1 cellular context compared by ENCODE assay signal in the genomic region with DNA sequence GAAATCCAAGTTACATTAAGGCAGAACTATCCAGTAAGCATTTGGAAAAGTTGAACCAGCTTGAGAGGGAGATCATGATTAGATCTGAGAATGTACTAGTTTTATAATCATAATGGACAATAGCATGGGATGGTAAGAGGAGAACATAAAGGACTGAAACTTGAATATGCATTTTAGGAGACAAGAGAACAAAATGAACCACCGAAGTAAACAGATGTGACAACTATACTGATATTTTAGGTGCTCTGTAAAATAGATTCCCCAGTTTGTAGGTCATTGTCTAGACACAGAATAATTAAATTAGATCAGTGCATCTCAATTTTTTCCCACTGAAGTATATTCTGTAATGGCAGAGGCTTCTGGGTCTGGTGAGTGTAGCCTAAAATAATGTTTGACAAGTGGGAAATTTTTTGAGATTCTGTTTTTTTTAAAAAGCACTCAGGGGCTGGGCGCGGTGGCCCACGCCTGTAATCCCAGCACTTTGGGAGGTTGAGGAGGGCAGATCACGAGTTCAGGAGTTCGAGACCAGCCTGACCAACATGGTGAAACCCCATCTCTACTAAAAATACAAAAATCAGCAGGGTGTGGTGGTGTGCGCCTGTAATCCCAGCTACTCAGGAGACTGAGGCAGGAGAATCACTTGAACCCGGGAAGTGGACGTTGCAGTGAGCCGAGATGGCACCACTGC.
TF ChIP-seq lines count a peak whose summit lies in the region.

No MANE protein-coding gene starts in this region.

TF ChIP-seq in SK-N-SH, 30 proteins besides CTCF, POLR2A, EP300 and RAD21 (continued from another document):
- TF ChIP-seq PBX3 (IDR thresholded peaks at IDR 0.05) (peak; percentile 66), JUND (IDR thresholded peaks at IDR 0.05) (peak; percentile 20; the same call in 1 of the 2 replicates), MAX (IDR thresholded peaks at IDR 0.05; ENCODE audit: low read depth) (no peak), MXI1 (IDR thresholded peaks at IDR 0.05; ENCODE audit: low read depth, low read length) (no peak)
